In genomic region chr4:185143596-185143969, GRCh38 we compare ENCODE assay signal across 8 cellular contexts. TPM values are rescaled to one million over a fixed set of nuclear protein-coding genes. Genes with fewer than 3 reads are reported as not detected.
A peak's percentile ranks its signal among the peaks of the same experiment; 100 is the strongest.
DNase-seq lines count a peak whose midpoint lies in the region; ATAC-seq and TF ChIP-seq lines count a peak whose summit lies in the region.

No MANE protein-coding gene starts in this region.

- CTCF ChIA-PET in activated CD4-positive, alpha-beta memory T cell treated with anti-CD3 and anti-CD28 coated beads, Interleukin-2, amount 10 ng/mL, durations not matched to agents 7 days and 5 days (lab: Charles Lee) = interaction anchor here (1.0 to 1.9 kb wide), 9 partner anchors 9 to 143 kb away, joined by 3 to 10 read pairs (median 5); no protein-coding TSS in a partner anchor

- peaks cover 12% of the 10 kb centered on the region for H3K4me1 Mint-ChIP-seq in activated CD4-positive, alpha-beta memory T cell treated with anti-CD3 and anti-CD28 coated beads, Interleukin-2, amount 10 ng/mL, durations not matched to agents 7 days and 5 days
- peaks cover 14 to 22% (median 16%) of the 10 kb centered on the region in 4 donors for H3K4me1 Mint-ChIP-seq in naive thymus-derived CD8-positive, alpha-beta T cell

- no peaks in the 10 kb centered on the region for H3K9me3 Mint-ChIP-seq in activated CD4-positive, alpha-beta memory T cell treated with anti-CD3 and anti-CD28 coated beads, Interleukin-2, amount 10 ng/mL, durations not matched to agents 7 days and 5 days
- H3K9me3 Mint-ChIP-seq in naive thymus-derived CD8-positive, alpha-beta T cell = no peaks in the 10 kb centered on the region

- H3K4me3 Mint-ChIP-seq in activated CD4-positive, alpha-beta memory T cell treated with anti-CD3 and anti-CD28 coated beads, Interleukin-2, amount 10 ng/mL, durations not matched to agents 7 days and 5 days = peak overlapping the region; percentile 80
- peak overlapping the region; percentile 76 to 90 (median 86) for H3K4me3 Mint-ChIP-seq in naive thymus-derived CD8-positive, alpha-beta T cell

- H3K9me3 ChIP-seq in HUES48 (ENCODE audit: control insufficient read depth, insufficient read depth, low read length) = no peaks in the 10 kb centered on the region
- no peaks in the 10 kb centered on the region for H3K9me3 ChIP-seq in fibroblast of lung (ENCODE audit: control insufficient read depth, insufficient read depth, low read depth, low read length)

- H3K27ac ChIP-seq in C4-2B (peak overlapping the region; percentile 80), HUES48 (ENCODE audit: low read depth, low read length) (no peak overlapping the region), fibroblast of lung (ENCODE audit: insufficient read depth, low read length) (no peak overlapping the region)

- H3K9ac ChIP-seq in HUES48 (ENCODE audit: low read depth, low read length) (no peak overlapping the region; the same call in 1 of the 2 replicates), fibroblast of lung (ENCODE audit: insufficient read depth, low read length) (peak overlapping the region; percentile 61)

- POLR2A ChIA-PET in activated CD4-positive, alpha-beta memory T cell treated with anti-CD3 and anti-CD28 coated beads, Interleukin-2, amount 10 ng/mL, durations not matched to agents 7 days and 5 days (lab: Charles Lee) = interaction anchor here (0.8 to 1.8 kb wide), 9 partner anchors 9 to 410 kb away, joined by 3 to 5 read pairs (median 4); partner anchors contain the start of genes ACSL1, ANKRD37, CENPU and LRP2BP
- POLR2A ChIA-PET in naive thymus-derived CD8-positive, alpha-beta T cell (lab: Charles Lee) = interaction anchor here (0.6 to 2.6 kb wide), 15 partner anchors 9 to 669 kb away, joined by 3 to 12 read pairs (median 5); partner anchors contain the start of genes ANKRD37, CENPU, IRF2 and LRP2BP

- H3K27me3 Mint-ChIP-seq in activated CD4-positive, alpha-beta memory T cell treated with anti-CD3 and anti-CD28 coated beads, Interleukin-2, amount 10 ng/mL, durations not matched to agents 7 days and 5 days = peaks cover 36% of the 10 kb centered on the region
- H3K27me3 Mint-ChIP-seq in naive thymus-derived CD8-positive, alpha-beta T cell = peaks cover 0 to 15% (median 6%) of the 10 kb centered on the region in 5 donors

- H2AFZ ChIP-seq in fibroblast of lung (ENCODE audit: low read length) = peak overlapping the region; percentile 33

- H4K20me1 ChIP-seq in fibroblast of lung (ENCODE audit: control insufficient read depth, extremely low read depth, insufficient read depth, low read length) = no peaks in the 10 kb centered on the region

- H3K4me2 ChIP-seq in fibroblast of lung (ENCODE audit: extremely low read depth, insufficient read depth, low read length) = peak overlapping the region; percentile 88

- H3K36me3 Mint-ChIP-seq in activated CD4-positive, alpha-beta memory T cell treated with anti-CD3 and anti-CD28 coated beads, Interleukin-2, amount 10 ng/mL, durations not matched to agents 7 days and 5 days (ENCODE audit: low read depth) = no peaks in the 10 kb centered on the region
- peaks cover 0 to 7% (median 0%) of the 10 kb centered on the region in 3 donors for H3K36me3 Mint-ChIP-seq in naive thymus-derived CD8-positive, alpha-beta T cell

- H3K79me2 ChIP-seq in fibroblast of lung (ENCODE audit: control insufficient read depth, insufficient read depth, low read length) = no peaks in the 10 kb centered on the region

- peaks cover 31% of the 10 kb centered on the region for H3K36me3 ChIP-seq in HUES48 (ENCODE audit: control insufficient read depth, insufficient read depth, low read length)
- H3K36me3 ChIP-seq in fibroblast of lung (ENCODE audit: control insufficient read depth, insufficient read depth, low read length) = no peaks in the 10 kb centered on the region

- DNase-seq in activated CD4-positive, alpha-beta memory T cell treated with anti-CD3 and anti-CD28 coated beads, Interleukin-2, amount 10 ng/mL, durations not matched to agents 7 days and 5 days = no peak
- DNase-seq in fibroblast of lung (ENCODE audit: low read depth in 2 of 2) (peak; percentile 27 to 38), GF-D8 (lab: John Stamatoyannopoulos, UW) (no peak)
- peak in 7 of 10 donors; percentile 27 to 73 (median 34) for DNase-seq in naive thymus-derived CD8-positive, alpha-beta T cell

- H3K4me3 ChIP-seq in HUES48 (ENCODE audit: low read depth, low read length) (peak overlapping the region; percentile 87), fibroblast of lung (replicated peaks in 1 of 4; ENCODE audit: control extremely low read depth in 1 of 4, insufficient read depth in 1 of 4, low read depth in 3 of 4, low read length in 4 of 4) (peak overlapping the region; percentile 64 to 74 (median 70))

- H3K27me3 ChIP-seq in HUES48 (ENCODE audit: control insufficient read depth, insufficient read depth, low read length) (no peaks in the 10 kb centered on the region), fibroblast of lung (ENCODE audit: control insufficient read depth, insufficient read depth, low read length) (no peaks in the 10 kb centered on the region)

- ATAC-seq in GM19351 (IDR thresholded peaks at IDR 0.05; ENCODE audit: unreplicated experiment) (peak; percentile 24), HG02840 (IDR thresholded peaks at IDR 0.05; ENCODE audit: low FRiP score, unreplicated experiment) (no peak)
- ATAC-seq in naive thymus-derived CD8-positive, alpha-beta T cell = peak; percentile 38 to 48

- H3K4me1 ChIP-seq in HUES48 (ENCODE audit: control insufficient read depth, insufficient read depth, low read length) (peaks cover 13% of the 10 kb centered on the region), fibroblast of lung (ENCODE audit: control insufficient read depth, extremely low read depth, insufficient read depth, low read length) (peaks cover 4% of the 10 kb centered on the region)

- H3K27ac Mint-ChIP-seq in activated CD4-positive, alpha-beta memory T cell treated with anti-CD3 and anti-CD28 coated beads, Interleukin-2, amount 10 ng/mL, durations not matched to agents 7 days and 5 days = no peak overlapping the region
- peak overlapping the region in 9 of 10 donors; percentile 45 to 87 (median 65) for H3K27ac Mint-ChIP-seq in naive thymus-derived CD8-positive, alpha-beta T cell

- TF ChIP-seq CTCF in C4-2B (conservative IDR thresholded peaks at IDR 0.05) = no peak
- TF ChIP-seq CTCF in fibroblast of lung (conservative IDR thresholded peaks at IDR 0.05 in 1 of 2, IDR thresholded peaks at IDR 0.05 in 1 of 2; ENCODE audit: low read depth in 1 of 2, low read length in 2 of 2) = no peak

RNA-seq across cellular contexts. Expression of gene SLC25A4, which starts 0.5 kb away (rescaled TPM):
- 1 to 10 TPM; 3.8 to 5.2 TPM for total RNA-seq in activated CD4-positive, alpha-beta memory T cell treated with anti-CD3 and anti-CD28 coated beads, Interleukin-2, amount 10 ng/mL, durations not matched to agents 7 days and 5 days
- total RNA-seq in fibroblast of lung = 9.0 and 11.4 TPM in 2 replicates
- polyA plus RNA-seq in fibroblast of lung = 14.6 and 18.1 TPM in 2 replicates
- polyA plus RNA-seq in fibroblast of lung (2012) = 14.2 and 20.4 TPM in 2 replicates
- 6.8 and 16.5 TPM in 2 replicates for polyA minus RNA-seq in fibroblast of lung (ENCODE audit: low replicate concordance)
- total RNA-seq in naive thymus-derived CD8-positive, alpha-beta T cell = 10 to 100 TPM; 11.7 to 13.2 TPM
- 10 to 100 TPM; 11.8 to 15.8 (median 13.7) TPM for polyA plus RNA-seq in naive thymus-derived CD8-positive, alpha-beta T cell

Comparison
In these comparisons a context has a peak if more than half of its experiments do, and no peak if none do; other contexts are left out.
1. DNase-seq: peak in fibroblast of lung (2 of 2) and naive thymus-derived CD8-positive, alpha-beta T cell (7 of 10); none in activated CD4-positive, alpha-beta memory T cell treated with anti-CD3 and anti-CD28 coated beads, Interleukin-2, amount 10 ng/mL, durations not matched to agents 7 days and 5 days (single experiment) and GF-D8 (single experiment).